In genomic region chr9:19781240-19781639, GRCh38 we compare ENCODE assay signal across 23 cellular contexts. TPM values are rescaled to one million over a fixed set of nuclear protein-coding genes. Genes with fewer than 3 reads are reported as not detected.
"Had no signal": no experiment of that assay in that cellular context is flagged by ENCODE, and none has a peak within 500 bp of the region (broad histone marks: within the 10 kb centered on the region; RNA-seq: fewer than 3 reads in every experiment).

No MANE protein-coding gene starts in this region.

- DNase-seq: activated B cell treated with CpG ODN at 0.5 μM for 24 hours; activated CD4-positive, alpha-beta T cell treated with anti-CD3 and anti-CD28 coated beads for 1 hour; activated CD4-positive, alpha-beta T cell treated with anti-CD3 and anti-CD28 coated beads, Interleukin-2, amount 10 ng/mL, durations not matched to agents 24 days and 14 days; activated CD4-positive, alpha-beta T cell treated with anti-CD3 and anti-CD28 coated beads, Interleukin-2, amount 50 U/mL, for 48 hours; activated CD8-positive, alpha-beta memory T cell treated with anti-CD3 and anti-CD28 coated beads, Interleukin-2, amount 10 ng/mL, durations not matched to agents 7 days and 5 days; activated effector memory CD4-positive, alpha-beta T cell treated with Interleukin-2 at 50 U/mL for 16 hours; activated naive CD4-positive, alpha-beta T cell; activated T-cell treated with anti-CD3 and anti-CD28 coated beads, Interleukin-2, amount 50 U/mL, for 24 hours; aorta; colonic mucosa; NCI-H1092 treated with DMSO at 0.1 percent for 48 hours; NCI-H1417 treated with DMSO at 0.1 percent for 48 hours; NCI-H1694; NCI-H2029; NCI-H2107; NCI-H510A treated with DMSO at 0.1 percent for 48 hours; NCI-H774; NK-92 treated with Interleukin-12 subunit alpha and Interleukin-12 subunit beta, amount 100 ng/mL, for 24 hours; T-helper 17 cell; T-helper 9 cell had no signal

- H3K27me3 ChIP-seq: breast epithelium, colonic mucosa had no signal

- H3K27ac ChIP-seq: breast epithelium, colonic mucosa had no signal

- ATAC-seq: activated CD8-positive, alpha-beta memory T cell treated with anti-CD3 and anti-CD28 coated beads, Interleukin-2, amount 10 ng/mL, durations not matched to agents 7 days and 5 days; Panc1; Right ventricle myocardium inferior; T-helper 17 cell had no signal

- H3K36me3 ChIP-seq: breast epithelium, colonic mucosa had no signal

- H3K4me3 ChIP-seq: breast epithelium, colonic mucosa had no signal

- H3K4me1 ChIP-seq: breast epithelium, colonic mucosa had no signal

- H3K9me3 ChIP-seq: breast epithelium, colonic mucosa had no signal

RNA-seq across cellular contexts. Expression of gene SLC24A2, which starts 7.6 kb away (rescaled TPM):
- polyA plus RNA-seq: aorta had no signal
